8 cellular contexts compared by ENCODE assay signal in genomic region chr16:9123871-9124270, GRCh38. TPM values are rescaled to one million over a fixed set of nuclear protein-coding genes. Genes with fewer than 3 reads are reported as not detected.
DNase-seq lines count a peak whose midpoint lies in the region; ATAC-seq and TF ChIP-seq lines count a peak whose summit lies in the region.

No MANE protein-coding gene starts in this region.

- H3K79me2 ChIP-seq in smooth muscle cell (ENCODE audit: low read depth): peaks cover 48% of the 10 kb centered on the region

- H3K27me3 ChIP-seq in BLaER1 treated with 17β-estradiol and CSF1 and Interleukin-3, amounts not matched to agents 10 nM and 100 nM: no peaks in the 10 kb centered on the region
- no peaks in the 10 kb centered on the region for H3K27me3 ChIP-seq in adrenal gland
- no peaks in the 10 kb centered on the region for H3K27me3 ChIP-seq in mucosa of rectum (ENCODE audit: control insufficient read depth in 2 of 2, insufficient read depth in 2 of 2, low read length in 2 of 2)
- no peaks in the 10 kb centered on the region for H3K27me3 ChIP-seq in smooth muscle cell (ENCODE audit: low read depth)

- intact Hi-C loops in adrenal gland (cut with DNase I): no loop called here

- H3F3A ChIP-seq in smooth muscle cell (ENCODE audit: low read depth): peaks cover 13% of the 10 kb centered on the region

- H3K36me3 ChIP-seq in BLaER1 treated with 17β-estradiol and CSF1 and Interleukin-3, amounts not matched to agents 10 nM and 100 nM: peaks cover 19 to 62% (median 31%) of the 10 kb centered on the region in 11 experiments; a peak in 18 of 22 replicates
- H3K36me3 ChIP-seq in adrenal gland (replicated peaks in 1 of 2) (peaks cover 0 to 33% of the 10 kb centered on the region in 2 donors), mucosa of rectum (ENCODE audit: control insufficient read depth in 2 of 2, insufficient read depth in 2 of 2, low read length in 2 of 2) (peaks cover 2 to 13% of the 10 kb centered on the region in 2 donors), smooth muscle cell (ENCODE audit: low read depth) (no peaks in the 10 kb centered on the region)

- peak overlapping the region; percentile 80 to 95 (median 88) for H3K4me2 ChIP-seq in BLaER1 treated with 17β-estradiol and CSF1 and Interleukin-3, amounts not matched to agents 10 nM and 100 nM
- H3K4me2 ChIP-seq in smooth muscle cell: no peak overlapping the region

- H3K4me3 ChIP-seq in BLaER1 treated with 17β-estradiol and CSF1 and Interleukin-3, amounts not matched to agents 10 nM and 100 nM: peak overlapping the region in 1 of 10 experiments; percentile 38; a peak in 3 of 20 replicates
- H3K4me3 ChIP-seq in adrenal gland: no peak overlapping the region
- H3K4me3 ChIP-seq in mucosa of rectum (ENCODE audit: low read length in 2 of 2): peak overlapping the region in 1 of 2 donors; percentile 7
- H3K4me3 ChIP-seq in smooth muscle cell: no peak overlapping the region

- TF ChIP-seq POLR2A in adrenal gland (IDR thresholded peaks at IDR 0.05): no peak

- 73 to 83% (median 79%) methylated on average over 1 to 5 of the region's 5 CpGs for WGBS in adrenal gland, 4 donors
- WGBS in smooth muscle cell (ENCODE audit: low lambda C conversion rate): 96% methylated on average over 5 of the region's 5 CpGs

- peak overlapping the region in 9 of 11 experiments; percentile 42 to 85 (median 70); a peak in 19 of 22 replicates for H3K27ac ChIP-seq in BLaER1 treated with 17β-estradiol and CSF1 and Interleukin-3, amounts not matched to agents 10 nM and 100 nM
- H3K27ac ChIP-seq in adrenal gland: no peak overlapping the region
- H3K27ac ChIP-seq in mucosa of rectum (ENCODE audit: low read depth in 2 of 2, low read length in 2 of 2): peak overlapping the region; percentile 83 to 94
- no peak overlapping the region for H3K27ac ChIP-seq in smooth muscle cell (ENCODE audit: low read depth)

- peak overlapping the region in 7 of 11 experiments; percentile 9 to 48 (median 21); a peak in 10 of 22 replicates for H3K9ac ChIP-seq in BLaER1 treated with 17β-estradiol and CSF1 and Interleukin-3, amounts not matched to agents 10 nM and 100 nM
- H3K9ac ChIP-seq in mucosa of rectum (ENCODE audit: low read depth in 1 of 2, low read length in 2 of 2): peak overlapping the region; percentile 14 to 32
- H3K9ac ChIP-seq in smooth muscle cell (ENCODE audit: low read depth): no peak overlapping the region

- H3K9me3 ChIP-seq in BLaER1 treated with 17β-estradiol and CSF1 and Interleukin-3, amounts not matched to agents 10 nM and 100 nM (replicated peaks in 1 of 11): no peaks in the 10 kb centered on the region
- no peaks in the 10 kb centered on the region for H3K9me3 ChIP-seq in adrenal gland (replicated peaks in 1 of 3)
- no peaks in the 10 kb centered on the region for H3K9me3 ChIP-seq in mucosa of rectum (ENCODE audit: control insufficient read depth in 2 of 2, low read length in 2 of 2)
- no peaks in the 10 kb centered on the region for H3K9me3 ChIP-seq in smooth muscle cell (replicated peaks; ENCODE audit: low read depth)

- H3K4me1 ChIP-seq in BLaER1 treated with 17β-estradiol and CSF1 and Interleukin-3, amounts not matched to agents 10 nM and 100 nM: peaks cover 74 to 99% (median 82%) of the 10 kb centered on the region in 10 experiments
- peaks cover 0 to 22% of the 10 kb centered on the region in 2 donors for H3K4me1 ChIP-seq in adrenal gland (replicated peaks in 1 of 2)
- H3K4me1 ChIP-seq in mucosa of rectum (ENCODE audit: control insufficient read depth in 2 of 2, insufficient read depth in 2 of 2, low read length in 2 of 2): peaks cover 22 to 24% of the 10 kb centered on the region in 2 donors
- H3K4me1 ChIP-seq in smooth muscle cell (ENCODE audit: low read depth): no peaks in the 10 kb centered on the region

- H4K20me1 ChIP-seq in BLaER1 treated with 17β-estradiol and CSF1 and Interleukin-3, amounts not matched to agents 10 nM and 100 nM: peaks cover 57 to 100% (median 97%) of the 10 kb centered on the region in 11 experiments
- H4K20me1 ChIP-seq in smooth muscle cell (ENCODE audit: low read depth): peaks cover 100% of the 10 kb centered on the region

- peak; percentile 37 for ATAC-seq in HG03432 (IDR thresholded peaks at IDR 0.05; ENCODE audit: unreplicated experiment)
- no peak for ATAC-seq in HG02938 (IDR thresholded peaks at IDR 0.05; ENCODE audit: unreplicated experiment)
- ATAC-seq in GM19455 (IDR thresholded peaks at IDR 0.05; ENCODE audit: unreplicated experiment): no peak

- DNase-seq in adrenal gland: peak in 6 of 7 donors; percentile 40 to 75 (median 62)
- DNase-seq in smooth muscle cell (lab: John Stamatoyannopoulos, UW; ENCODE audit: unreplicated experiment): no peak
- DNase-seq in NCI-H748 treated with DMSO at 0.1 percent for 48 hours (lab: John Stamatoyannopoulos, UW): no peak

- no peak for TF ChIP-seq CTCF in adrenal gland (IDR thresholded peaks at IDR 0.05)
- no peak for TF ChIP-seq CTCF in smooth muscle cell (IDR thresholded peaks at IDR 0.05; ENCODE audit: borderline replicate concordance, insufficient read depth, poor library complexity, severe bottlenecking)

- no peak overlapping the region for H2AFZ ChIP-seq in smooth muscle cell (ENCODE audit: low read depth)

RNA-seq across cellular contexts. Expression of gene HAPSTR1, which starts 32.4 kb away (rescaled TPM):
- total RNA-seq in adrenal gland (10 to 100 TPM; 37.4 to 93.2 (median 69.3) TPM), smooth muscle cell (77.5 and 86.7 TPM in 2 replicates)
- polyA plus RNA-seq in adrenal gland (10 to 100 TPM in 1 of 3 donors, 1 to 10 TPM in 2; 5.8 to 36.8 (median 9.4) TPM), smooth muscle cell (26.7 and 29.1 TPM in 2 replicates)

Comparison
In these comparisons a context has a peak if more than half of its experiments do, and no peak if none do; other contexts are left out.
1. H3K27ac ChIP-seq: peak in BLaER1 treated with 17β-estradiol and CSF1 and Interleukin-3, amounts not matched to agents 10 nM and 100 nM (9 of 11) and mucosa of rectum (2 of 2); none in adrenal gland (0 of 5) and smooth muscle cell (single experiment).
2. DNase-seq: peak in adrenal gland (6 of 7); none in smooth muscle cell (single experiment) and NCI-H748 treated with DMSO at 0.1 percent for 48 hours (single experiment).